ENCODE assay signal across 8 cellular contexts in genomic region chr4:146095091-146095690, GRCh38.
DNase-seq lines count a peak whose midpoint lies in the region; ATAC-seq and TF ChIP-seq lines count a peak whose summit lies in the region.

No MANE protein-coding gene starts in this region.

- no peaks in the 10 kb centered on the region for H3K36me3 ChIP-seq in CD4-positive, alpha-beta memory T cell (ENCODE audit: insufficient read depth, low read length)
- no peaks in the 10 kb centered on the region for H3K36me3 ChIP-seq in mucosa of descending colon (ENCODE audit: low read depth)

- CTCF ChIA-PET in CD4-positive, alpha-beta memory T cell (lab: Charles Lee; ENCODE audit: partially characterized antibody) = interaction anchor here (1.0 to 1.6 kb wide), 7 partner anchors 8 to 1004 kb away, joined by 3 to 6 read pairs (median 5); no protein-coding TSS in a partner anchor

- no peak overlapping the region for H3K27ac ChIP-seq in CD4-positive, alpha-beta memory T cell (ENCODE audit: low read depth, low read length)

- no peaks in the 10 kb centered on the region for H3K27me3 ChIP-seq in CD4-positive, alpha-beta memory T cell (ENCODE audit: insufficient read depth, low read length)

- H3K27ac Mint-ChIP-seq in CD4-positive, alpha-beta memory T cell = no peak overlapping the region

- ATAC-seq in mucosa of descending colon (peak; percentile 68), HG03139 (IDR thresholded peaks at IDR 0.05; ENCODE audit: unreplicated experiment) (no peak), GM21723 (IDR thresholded peaks at IDR 0.05; ENCODE audit: unreplicated experiment) (no peak)

- TF ChIP-seq CTCF in GM12875 (IDR thresholded peaks at IDR 0.05; ENCODE audit: borderline replicate concordance, insufficient read depth, low read depth, low read length) = peak; percentile 61; the same call in 1 of the 2 replicates
- TF ChIP-seq CTCF in cardiac fibroblast (IDR thresholded peaks at IDR 0.05; ENCODE audit: low read depth, low read length) = peak; percentile 74
- no peak for TF ChIP-seq CTCF in mucosa of descending colon (IDR thresholded peaks at IDR 0.05)

- peak in 3 of 5 donors; percentile 5 to 18 (median 10) for DNase-seq in CD4-positive, alpha-beta memory T cell
- DNase-seq in NCI-H446 treated with DMSO at 0.1 percent for 48 hours (lab: John Stamatoyannopoulos, UW) (peak; percentile 9), cardiac fibroblast (ENCODE audit: low read depth in 2 of 2) (peak; percentile 76 to 84), mucosa of descending colon (peak in 1 of 3 donors; percentile 87), KG1 (lab: John Stamatoyannopoulos, UW) (no peak)

- POLR2A ChIA-PET in CD4-positive, alpha-beta memory T cell (lab: Charles Lee; ENCODE audit: partially characterized antibody) = no interaction called here

- H3K4me1 ChIP-seq in CD4-positive, alpha-beta memory T cell (ENCODE audit: insufficient read depth, low read length) = no peaks in the 10 kb centered on the region
- peaks cover 3% of the 10 kb centered on the region for H3K4me1 ChIP-seq in mucosa of descending colon (ENCODE audit: low read depth)

- intact Hi-C loops in CD4-positive, alpha-beta memory T cell (cut with micrococcal nuclease) = no loop called here
- intact Hi-C loops in mucosa of descending colon (cut with DNase I, micrococcal nuclease) = no loop called here

- peaks cover 0 to 4% (median 0%) of the 10 kb centered on the region in 8 donors for H3K9me3 Mint-ChIP-seq in CD4-positive, alpha-beta memory T cell

- no peaks in the 10 kb centered on the region for H3K4me1 Mint-ChIP-seq in CD4-positive, alpha-beta memory T cell

- H3K4me3 Mint-ChIP-seq in CD4-positive, alpha-beta memory T cell = no peak overlapping the region

- H3K27me3 Mint-ChIP-seq in CD4-positive, alpha-beta memory T cell = peaks cover 0 to 3% of the 10 kb centered on the region in 2 donors

- no peaks in the 10 kb centered on the region for H3K9me3 ChIP-seq in CD4-positive, alpha-beta memory T cell (ENCODE audit: control insufficient read depth in 1 of 2, low read length in 2 of 2)
- no peaks in the 10 kb centered on the region for H3K9me3 ChIP-seq in mucosa of descending colon

- H3K36me3 Mint-ChIP-seq in CD4-positive, alpha-beta memory T cell = no peaks in the 10 kb centered on the region

- H3K4me3 ChIP-seq in CD4-positive, alpha-beta memory T cell (ENCODE audit: low read length in 2 of 2) = no peak overlapping the region
- H3K4me3 ChIP-seq in GM12875 (ENCODE audit: low read depth, low read length) (no peak overlapping the region), cardiac fibroblast (replicated peaks in 1 of 2; ENCODE audit: low read depth in 2 of 2, low read length in 2 of 2) (no peak overlapping the region), mucosa of descending colon (no peak overlapping the region)
